10 cellular contexts compared by ENCODE assay signal in the genomic region with DNA sequence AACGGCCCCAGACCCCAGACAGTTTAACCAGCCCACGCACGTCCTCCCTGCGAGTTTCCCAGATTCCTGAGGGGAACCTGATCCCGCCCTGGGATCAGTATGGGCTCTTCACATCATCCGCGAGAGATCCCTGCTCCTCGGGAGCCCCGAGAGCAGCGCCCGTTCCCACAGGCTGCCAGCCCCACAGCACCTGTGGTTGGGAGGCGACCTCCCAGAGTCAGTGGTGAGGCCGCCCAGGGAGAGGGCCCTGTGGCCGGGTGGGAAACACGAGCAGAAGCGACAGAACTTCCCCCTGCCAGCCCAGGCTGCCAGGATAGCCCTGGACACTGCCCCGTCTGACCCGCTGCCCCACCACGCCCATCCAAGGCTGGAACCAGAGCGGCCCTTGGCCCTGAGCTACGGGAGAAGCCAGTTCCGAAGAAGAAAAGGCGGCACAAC. TPM values are rescaled to one million over a fixed set of nuclear protein-coding genes. Genes with fewer than 3 reads are reported as not detected.
DNase-seq lines count a peak whose midpoint lies in the region; ATAC-seq and TF ChIP-seq lines count a peak whose summit lies in the region.
"Had no signal": no experiment of that assay in that cellular context is flagged by ENCODE, and none has a peak within 500 bp of the region (broad histone marks: within the 10 kb centered on the region; RNA-seq: fewer than 3 reads in every experiment).

No MANE protein-coding gene starts in this region.

- peak overlapping the region in 1 of 2 donors; percentile 22 for H3K4me3 ChIP-seq in right atrium auricular region

- no peaks in the 10 kb centered on the region for H3K27me3 ChIP-seq in right atrium auricular region

- intact Hi-C loops in sciatic nerve (cut with DNase I), result no loop called here

- peak overlapping the region; percentile 45 for H3K9ac ChIP-seq in ES-I3 (ENCODE audit: low read depth, low read length)

- CTCF ChIA-PET in activated CD4-positive, alpha-beta memory T cell treated with anti-CD3 and anti-CD28 coated beads, Interleukin-2, amount 10 ng/mL, durations not matched to agents 7 days and 5 days (lab: Charles Lee), result interaction anchor here (1.1 kb wide), 1 partner anchor 24 kb away, joined by 3 read pairs; no protein-coding TSS in a partner anchor

- ATAC-seq in sciatic nerve (peak; percentile 2), HG02938 (IDR thresholded peaks at IDR 0.05; ENCODE audit: unreplicated experiment) (no peak)

- peak overlapping the region; percentile 72 for H3K4me3 Mint-ChIP-seq in activated CD4-positive, alpha-beta memory T cell treated with anti-CD3 and anti-CD28 coated beads, Interleukin-2, amount 10 ng/mL, durations not matched to agents 7 days and 5 days

- H3K9me3 ChIP-seq in ES-I3 (ENCODE audit: control insufficient read depth, insufficient read depth, low read length), result no peaks in the 10 kb centered on the region
- H3K9me3 ChIP-seq in right atrium auricular region, result no peaks in the 10 kb centered on the region

- peak overlapping the region; percentile 93 for H3K27ac Mint-ChIP-seq in activated CD4-positive, alpha-beta memory T cell treated with anti-CD3 and anti-CD28 coated beads, Interleukin-2, amount 10 ng/mL, durations not matched to agents 7 days and 5 days

- H3K4me1 ChIP-seq in ES-I3 (ENCODE audit: insufficient read depth, low read length) (peaks cover 13% of the 10 kb centered on the region), right atrium auricular region (peaks cover 0 to 65% of the 10 kb centered on the region in 2 donors)

- no peak for TF ChIP-seq CTCF in right atrium auricular region (IDR thresholded peaks at IDR 0.05)

- H3K27ac ChIP-seq in right atrium auricular region, result peak overlapping the region; percentile 86 to 93

- H3K27me3 Mint-ChIP-seq in activated CD4-positive, alpha-beta memory T cell treated with anti-CD3 and anti-CD28 coated beads, Interleukin-2, amount 10 ng/mL, durations not matched to agents 7 days and 5 days, result no peaks in the 10 kb centered on the region

- peaks cover 16% of the 10 kb centered on the region for H3K4me1 Mint-ChIP-seq in activated CD4-positive, alpha-beta memory T cell treated with anti-CD3 and anti-CD28 coated beads, Interleukin-2, amount 10 ng/mL, durations not matched to agents 7 days and 5 days

- H3K9me3 Mint-ChIP-seq in activated CD4-positive, alpha-beta memory T cell treated with anti-CD3 and anti-CD28 coated beads, Interleukin-2, amount 10 ng/mL, durations not matched to agents 7 days and 5 days, result no peaks in the 10 kb centered on the region

- POLR2A ChIA-PET in activated CD4-positive, alpha-beta memory T cell treated with anti-CD3 and anti-CD28 coated beads, Interleukin-2, amount 10 ng/mL, durations not matched to agents 7 days and 5 days (lab: Charles Lee), result interaction anchor here (1.1 to 4.5 kb wide), 8 partner anchors 9 to 114 kb away, joined by 3 to 36 read pairs (median 4); a partner anchor contains a TSS

- H3K36me3 Mint-ChIP-seq in activated CD4-positive, alpha-beta memory T cell treated with anti-CD3 and anti-CD28 coated beads, Interleukin-2, amount 10 ng/mL, durations not matched to agents 7 days and 5 days (ENCODE audit: low read depth), result peaks cover 3% of the 10 kb centered on the region

- no peak for DNase-seq in activated CD4-positive, alpha-beta memory T cell treated with anti-CD3 and anti-CD28 coated beads, Interleukin-2, amount 10 ng/mL, durations not matched to agents 7 days and 5 days
- DNase-seq in right atrium auricular region (ENCODE audit: low spot score) (no peak), sciatic nerve (ENCODE audit: low spot score) (peak; percentile 66), cortex of kidney (lab: John Stamatoyannopoulos, UW) (no peak), MV-4-11 (lab: John Stamatoyannopoulos, UW) (no peak), Kasumi-1 (lab: John Stamatoyannopoulos, UW) (no peak)
- DNase-seq: NCI-H2171; stimulated activated CD4-positive, alpha-beta T cell treated with anti-CD3 and anti-CD28 coated beads, Interleukin-4, amount 100 ng/mL, for 24 hours had no signal

- no peaks in the 10 kb centered on the region for H3K36me3 ChIP-seq in ES-I3 (ENCODE audit: insufficient read depth, low read length)
- no peaks in the 10 kb centered on the region for H3K36me3 ChIP-seq in right atrium auricular region

RNA-seq across cellular contexts. Expression of a gene that starts 32.8 kb away (rescaled TPM):
- total RNA-seq in activated CD4-positive, alpha-beta memory T cell treated with anti-CD3 and anti-CD28 coated beads, Interleukin-2, amount 10 ng/mL, durations not matched to agents 7 days and 5 days, result 100 to 1,000 TPM; 112 to 119 TPM
- 100 to 1,000 TPM; 184 to 193 TPM for total RNA-seq in right atrium auricular region
- 93.5 TPM for total RNA-seq in sciatic nerve

RNA-seq across cellular contexts. Expression of a gene that starts 34.8 kb away (rescaled TPM):
- total RNA-seq in activated CD4-positive, alpha-beta memory T cell treated with anti-CD3 and anti-CD28 coated beads, Interleukin-2, amount 10 ng/mL, durations not matched to agents 7 days and 5 days, result not detected
- total RNA-seq in right atrium auricular region (not detected), sciatic nerve (not detected)
